26 cellular contexts compared by ENCODE assay signal in genomic region chr5:1196562-1196961, GRCh38. TPM values are rescaled to one million over a fixed set of nuclear protein-coding genes. Genes with fewer than 3 reads are reported as not detected.
A peak's percentile ranks its signal among the peaks of the same experiment; 100 is the strongest.
DNase-seq lines count a peak whose midpoint lies in the region; ATAC-seq and TF ChIP-seq lines count a peak whose summit lies in the region.
"Had no signal": no experiment of that assay in that cellular context is flagged by ENCODE, and none has a peak within 500 bp of the region (broad histone marks: within the 10 kb centered on the region; RNA-seq: fewer than 3 reads in every experiment).

No MANE protein-coding gene starts in this region.

- no peaks in the 10 kb centered on the region for H3K4me1 ChIP-seq in HEK293 (ENCODE audit: control insufficient read depth, insufficient read depth, low read length)
- H3K4me1 ChIP-seq in RWPE2 (ENCODE audit: insufficient read depth, poor library complexity, severe bottlenecking) = no peaks in the 10 kb centered on the region

- H3K36me3 ChIP-seq in HEK293 (ENCODE audit: control insufficient read depth in 2 of 2, insufficient read depth in 1 of 2, low read length in 2 of 2) (no peaks in the 10 kb centered on the region), RWPE2 (ENCODE audit: low read depth) (no peaks in the 10 kb centered on the region)
- H3K36me3 ChIP-seq: BE2C, BLaER1 had no signal

- H3K9me3 ChIP-seq in HEK293 (ENCODE audit: control insufficient read depth, insufficient read depth, low read depth, low read length) = no peaks in the 10 kb centered on the region
- H3K9me3 ChIP-seq in RWPE2 (ENCODE audit: severe bottlenecking) = no peaks in the 10 kb centered on the region
- H3K9me3 ChIP-seq: BE2C, BLaER1 had no signal

- TF ChIP-seq CTCF in HEK293 (tag by site-specific recombination; IDR thresholded peaks at IDR 0.05) (no peak), RWPE2 (IDR thresholded peaks at IDR 0.05; ENCODE audit: poor library complexity, severe bottlenecking) (no peak), progenitor cell of endocrine pancreas (IDR thresholded peaks at IDR 0.05; ENCODE audit: unreplicated experiment) (no peak)

- peaks cover 12% of the 10 kb centered on the region for H3K27me3 ChIP-seq in RWPE2 (ENCODE audit: insufficient read depth, poor library complexity, severe bottlenecking)
- H3K27me3 ChIP-seq: BE2C had no signal

- POLR2A ChIA-PET in HEK293 (lab: Yijun Ruan, JAX) = no interaction called here

- CTCF ChIA-PET in HEK293 (lab: Yijun Ruan, JAX) = no interaction called here

- peaks cover 5% of the 10 kb centered on the region for H3K9me3 Mint-ChIP-seq in progenitor cell of endocrine pancreas (ENCODE audit: low read depth)
- H3K9me3 Mint-ChIP-seq: CD14-positive monocyte; CD4-positive, alpha-beta memory T cell; CD4-positive, CD25-positive, alpha-beta regulatory T cell had no signal

- no peaks in the 10 kb centered on the region for H3K36me3 Mint-ChIP-seq in progenitor cell of endocrine pancreas (ENCODE audit: insufficient read depth)
- H3K36me3 Mint-ChIP-seq: CD14-positive monocyte; CD4-positive, alpha-beta memory T cell; CD4-positive, CD25-positive, alpha-beta regulatory T cell; CD8-positive, alpha-beta memory T cell had no signal

- H3K4me3 ChIP-seq in HEK293 (ENCODE audit: low read depth, low read length) = no peak overlapping the region
- no peak overlapping the region for H3K4me3 ChIP-seq in RWPE2 (ENCODE audit: severe bottlenecking)
- H3K4me3 ChIP-seq: BLaER1, GM12878 had no signal

- H3K27me3 Mint-ChIP-seq in progenitor cell of endocrine pancreas = no peaks in the 10 kb centered on the region
- H3K27me3 Mint-ChIP-seq: CD4-positive, CD25-positive, alpha-beta regulatory T cell had no signal

- H3K27ac Mint-ChIP-seq in progenitor cell of endocrine pancreas = peak overlapping the region; percentile 87
- H3K27ac Mint-ChIP-seq: CD14-positive monocyte; CD4-positive, alpha-beta memory T cell; CD4-positive, CD25-positive, alpha-beta regulatory T cell; CD8-positive, alpha-beta memory T cell had no signal

- peak; percentile 7 for DNase-seq in RWPE2 (ENCODE audit: low spot score)
- DNase-seq in progenitor cell of endocrine pancreas (ENCODE audit: low spot score, unreplicated experiment) = no peak
- no peak for DNase-seq in activated CD4-positive, alpha-beta T cell treated with anti-CD3 and anti-CD28 coated beads for 48 hours
- DNase-seq: 8988T; ACHN; BE2C; C1 segment of cervical spinal cord; CD4-positive, alpha-beta memory T cell; CD4-positive, CD25-positive, alpha-beta regulatory T cell; COR-L47; DMS 273 treated with DMSO at 0.1 percent for 48 hours; DMS153; DMS53; DMS79; DND-41; EL; GDM1 had no signal

- no peak overlapping the region for H3K27ac ChIP-seq in HEK293 (ENCODE audit: extremely low read depth, low read depth, low read length)
- no peak overlapping the region for H3K27ac ChIP-seq in RWPE2 (ENCODE audit: poor library complexity, severe bottlenecking)
- H3K27ac ChIP-seq: BLaER1 had no signal

- H3K4me3 Mint-ChIP-seq in progenitor cell of endocrine pancreas (ENCODE audit: low read depth) = no peak overlapping the region
- H3K4me3 Mint-ChIP-seq: CD14-positive monocyte; CD4-positive, alpha-beta memory T cell; CD4-positive, CD25-positive, alpha-beta regulatory T cell; CD8-positive, alpha-beta memory T cell had no signal

- ATAC-seq in RWPE2 (ENCODE audit: low read depth) (no peak), GM19023 (IDR thresholded peaks at IDR 0.05; ENCODE audit: unreplicated experiment) (no peak)
- ATAC-seq: GM12878 had no signal

- H3K4me1 Mint-ChIP-seq in progenitor cell of endocrine pancreas (ENCODE audit: low read depth) = peaks cover 7% of the 10 kb centered on the region
- H3K4me1 Mint-ChIP-seq: CD14-positive monocyte; CD4-positive, alpha-beta memory T cell; CD4-positive, CD25-positive, alpha-beta regulatory T cell; CD8-positive, alpha-beta memory T cell had no signal

TF ChIP-seq in HEK293, 187 proteins besides CTCF, POLR2A, EP300 and RAD21:
- TF ChIP-seq ZFHX2 (tag by site-specific recombination; conservative IDR thresholded peaks at IDR 0.05) = peak; percentile 82
- TF ChIP-seq ZNF292 (tag by site-specific recombination; IDR thresholded peaks at IDR 0.05; ENCODE audit: borderline replicate concordance, low read depth) = no peak
- peak; percentile 92 for TF ChIP-seq EGR2 (tag by site-specific recombination; IDR thresholded peaks at IDR 0.05; ENCODE audit: low read depth)
TF ChIP-seq in HEK293: peak in this region for 2.

RNA-seq across cellular contexts. Expression of gene SLC6A19, which starts 4.8 kb away (rescaled TPM):
- total RNA-seq in progenitor cell of endocrine pancreas = 2.2 and 2.6 TPM in 2 replicates
- total RNA-seq: A673; CD4-positive, alpha-beta memory T cell; CD4-positive, CD25-positive, alpha-beta regulatory T cell; CD8-positive, alpha-beta memory T cell; Daoy had no signal

RNA-seq across cellular contexts. Expression of gene SLC6A18, which starts 28.6 kb away (rescaled TPM):
- not detected in 2 replicates for total RNA-seq in progenitor cell of endocrine pancreas
- total RNA-seq: A673; CD4-positive, alpha-beta memory T cell; CD4-positive, CD25-positive, alpha-beta regulatory T cell; CD8-positive, alpha-beta memory T cell; Daoy; G401; GM12878 had no signal
